Comparison of ENCODE assay signal across 1 cellular context in the genomic region with DNA sequence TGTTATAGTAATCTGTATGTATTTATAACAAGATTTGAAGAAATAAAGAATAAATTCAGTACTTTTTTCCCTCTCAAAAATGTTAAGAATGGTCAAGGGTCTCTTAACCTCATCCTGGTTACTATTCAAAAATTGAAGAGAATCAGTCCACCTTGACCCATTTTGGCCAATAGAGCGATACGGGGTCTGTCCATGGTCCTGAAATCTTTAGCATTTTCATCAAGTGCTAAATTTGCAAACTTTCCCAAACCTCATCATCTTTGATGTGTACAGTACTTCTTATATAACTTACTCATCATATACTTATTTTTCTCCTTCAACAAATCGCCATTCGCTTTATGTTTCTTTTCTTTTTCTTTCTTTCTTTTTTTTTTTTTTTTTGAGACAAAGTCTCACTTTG.
A peak's percentile ranks its signal among the peaks of the same experiment; 100 is the strongest.
TF ChIP-seq lines count a peak whose summit lies in the region.

No MANE protein-coding gene starts in this region.

TF ChIP-seq in K562, 482 proteins besides CTCF, POLR2A, EP300 and RAD21 (continued from another document):
- TF ChIP-seq, protein P1, sequence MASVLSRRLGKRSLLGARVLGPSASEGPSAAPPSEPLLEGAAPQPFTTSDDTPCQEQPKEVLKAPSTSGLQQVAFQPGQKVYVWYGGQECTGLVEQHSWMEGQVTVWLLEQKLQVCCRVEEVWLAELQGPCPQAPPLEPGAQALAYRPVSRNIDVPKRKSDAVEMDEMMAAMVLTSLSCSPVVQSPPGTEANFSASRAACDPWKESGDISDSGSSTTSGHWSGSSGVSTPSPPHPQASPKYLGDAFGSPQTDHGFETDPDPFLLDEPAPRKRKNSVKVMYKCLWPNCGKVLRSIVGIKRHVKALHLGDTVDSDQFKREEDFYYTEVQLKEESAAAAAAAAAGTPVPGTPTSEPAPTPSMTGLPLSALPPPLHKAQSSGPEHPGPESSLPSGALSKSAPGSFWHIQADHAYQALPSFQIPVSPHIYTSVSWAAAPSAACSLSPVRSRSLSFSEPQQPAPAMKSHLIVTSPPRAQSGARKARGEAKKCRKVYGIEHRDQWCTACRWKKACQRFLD (CRISPR knock-in tag; IDR thresholded peaks at IDR 0.05): no peak
- TF ChIP-seq SRF (CRISPR knock-in tag; IDR thresholded peaks at IDR 0.05) (peak in 1 of 2 experiments; percentile 50; a peak in 1 of 4 replicates), FOXA1 (IDR thresholded peaks at IDR 0.05; ENCODE audit: borderline replicate concordance) (no peak), ETV1 (tag; conservative IDR thresholded peaks at IDR 0.05; ENCODE audit: low read depth) (0 out of 2 replicates have a peak, but pooled peaks have one; percentile 11), PCBP1 (IDR thresholded peaks at IDR 0.05; ENCODE audit: low read depth, low read length, poor library complexity, severe bottlenecking) (no peak), XRCC3 (IDR thresholded peaks at IDR 0.05) (no peak), EZH2 (IDR thresholded peaks at IDR 0.05; ENCODE audit: borderline replicate concordance, low read depth, low read length) (no peak), PTTG1 (tag; IDR thresholded peaks at IDR 0.05; ENCODE audit: low read depth) (no peak), GABPA (tag; conservative IDR thresholded peaks at IDR 0.05; ENCODE audit: low read depth) (no peak), SRSF3 (IDR thresholded peaks at IDR 0.05; ENCODE audit: insufficient read depth, low read length) (no peak), EHMT2 (IDR thresholded peaks at IDR 0.05) (peak; percentile 99), U2AF1 (optimal IDR thresholded peaks at IDR 0.05; ENCODE audit: low read depth, low read length) (no peak), BCOR (IDR thresholded peaks at IDR 0.05) (no peak), COPS2 (conservative IDR thresholded peaks at IDR 0.05) (no peak), NBN (IDR thresholded peaks at IDR 0.05; ENCODE audit: low read depth) (no peak), ZNF239 (CRISPR knock-in tag; IDR thresholded peaks at IDR 0.05) (no peak)
- TF ChIP-seq, protein P2, sequence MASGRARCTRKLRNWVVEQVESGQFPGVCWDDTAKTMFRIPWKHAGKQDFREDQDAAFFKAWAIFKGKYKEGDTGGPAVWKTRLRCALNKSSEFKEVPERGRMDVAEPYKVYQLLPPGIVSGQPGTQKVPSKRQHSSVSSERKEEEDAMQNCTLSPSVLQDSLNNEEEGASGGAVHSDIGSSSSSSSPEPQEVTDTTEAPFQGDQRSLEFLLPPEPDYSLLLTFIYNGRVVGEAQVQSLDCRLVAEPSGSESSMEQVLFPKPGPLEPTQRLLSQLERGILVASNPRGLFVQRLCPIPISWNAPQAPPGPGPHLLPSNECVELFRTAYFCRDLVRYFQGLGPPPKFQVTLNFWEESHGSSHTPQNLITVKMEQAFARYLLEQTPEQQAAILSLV (tag; IDR thresholded peaks at IDR 0.05): no peak
- TF ChIP-seq, protein P3, sequence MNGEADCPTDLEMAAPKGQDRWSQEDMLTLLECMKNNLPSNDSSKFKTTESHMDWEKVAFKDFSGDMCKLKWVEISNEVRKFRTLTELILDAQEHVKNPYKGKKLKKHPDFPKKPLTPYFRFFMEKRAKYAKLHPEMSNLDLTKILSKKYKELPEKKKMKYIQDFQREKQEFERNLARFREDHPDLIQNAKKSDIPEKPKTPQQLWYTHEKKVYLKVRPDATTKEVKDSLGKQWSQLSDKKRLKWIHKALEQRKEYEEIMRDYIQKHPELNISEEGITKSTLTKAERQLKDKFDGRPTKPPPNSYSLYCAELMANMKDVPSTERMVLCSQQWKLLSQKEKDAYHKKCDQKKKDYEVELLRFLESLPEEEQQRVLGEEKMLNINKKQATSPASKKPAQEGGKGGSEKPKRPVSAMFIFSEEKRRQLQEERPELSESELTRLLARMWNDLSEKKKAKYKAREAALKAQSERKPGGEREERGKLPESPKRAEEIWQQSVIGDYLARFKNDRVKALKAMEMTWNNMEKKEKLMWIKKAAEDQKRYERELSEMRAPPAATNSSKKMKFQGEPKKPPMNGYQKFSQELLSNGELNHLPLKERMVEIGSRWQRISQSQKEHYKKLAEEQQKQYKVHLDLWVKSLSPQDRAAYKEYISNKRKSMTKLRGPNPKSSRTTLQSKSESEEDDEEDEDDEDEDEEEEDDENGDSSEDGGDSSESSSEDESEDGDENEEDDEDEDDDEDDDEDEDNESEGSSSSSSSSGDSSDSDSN (IDR thresholded peaks at IDR 0.05; ENCODE audit: borderline replicate concordance in 1 of 2, low read depth in 2 of 2, low read length in 2 of 2): no peak
- TF ChIP-seq, protein P4, sequence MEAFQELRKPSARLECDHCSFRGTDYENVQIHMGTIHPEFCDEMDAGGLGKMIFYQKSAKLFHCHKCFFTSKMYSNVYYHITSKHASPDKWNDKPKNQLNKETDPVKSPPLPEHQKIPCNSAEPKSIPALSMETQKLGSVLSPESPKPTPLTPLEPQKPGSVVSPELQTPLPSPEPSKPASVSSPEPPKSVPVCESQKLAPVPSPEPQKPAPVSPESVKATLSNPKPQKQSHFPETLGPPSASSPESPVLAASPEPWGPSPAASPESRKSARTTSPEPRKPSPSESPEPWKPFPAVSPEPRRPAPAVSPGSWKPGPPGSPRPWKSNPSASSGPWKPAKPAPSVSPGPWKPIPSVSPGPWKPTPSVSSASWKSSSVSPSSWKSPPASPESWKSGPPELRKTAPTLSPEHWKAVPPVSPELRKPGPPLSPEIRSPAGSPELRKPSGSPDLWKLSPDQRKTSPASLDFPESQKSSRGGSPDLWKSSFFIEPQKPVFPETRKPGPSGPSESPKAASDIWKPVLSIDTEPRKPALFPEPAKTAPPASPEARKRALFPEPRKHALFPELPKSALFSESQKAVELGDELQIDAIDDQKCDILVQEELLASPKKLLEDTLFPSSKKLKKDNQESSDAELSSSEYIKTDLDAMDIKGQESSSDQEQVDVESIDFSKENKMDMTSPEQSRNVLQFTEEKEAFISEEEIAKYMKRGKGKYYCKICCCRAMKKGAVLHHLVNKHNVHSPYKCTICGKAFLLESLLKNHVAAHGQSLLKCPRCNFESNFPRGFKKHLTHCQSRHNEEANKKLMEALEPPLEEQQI (IDR thresholded peaks at IDR 0.05): peak; percentile 65; the same call in 1 of the 2 replicates
- TF ChIP-seq, protein P5, sequence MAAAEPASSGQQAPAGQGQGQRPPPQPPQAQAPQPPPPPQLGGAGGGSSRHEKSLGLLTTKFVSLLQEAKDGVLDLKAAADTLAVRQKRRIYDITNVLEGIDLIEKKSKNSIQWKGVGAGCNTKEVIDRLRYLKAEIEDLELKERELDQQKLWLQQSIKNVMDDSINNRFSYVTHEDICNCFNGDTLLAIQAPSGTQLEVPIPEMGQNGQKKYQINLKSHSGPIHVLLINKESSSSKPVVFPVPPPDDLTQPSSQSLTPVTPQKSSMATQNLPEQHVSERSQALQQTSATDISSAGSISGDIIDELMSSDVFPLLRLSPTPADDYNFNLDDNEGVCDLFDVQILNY (CRISPR knock-in tag; IDR thresholded peaks at IDR 0.05): no peak
- TF ChIP-seq, protein P6, sequence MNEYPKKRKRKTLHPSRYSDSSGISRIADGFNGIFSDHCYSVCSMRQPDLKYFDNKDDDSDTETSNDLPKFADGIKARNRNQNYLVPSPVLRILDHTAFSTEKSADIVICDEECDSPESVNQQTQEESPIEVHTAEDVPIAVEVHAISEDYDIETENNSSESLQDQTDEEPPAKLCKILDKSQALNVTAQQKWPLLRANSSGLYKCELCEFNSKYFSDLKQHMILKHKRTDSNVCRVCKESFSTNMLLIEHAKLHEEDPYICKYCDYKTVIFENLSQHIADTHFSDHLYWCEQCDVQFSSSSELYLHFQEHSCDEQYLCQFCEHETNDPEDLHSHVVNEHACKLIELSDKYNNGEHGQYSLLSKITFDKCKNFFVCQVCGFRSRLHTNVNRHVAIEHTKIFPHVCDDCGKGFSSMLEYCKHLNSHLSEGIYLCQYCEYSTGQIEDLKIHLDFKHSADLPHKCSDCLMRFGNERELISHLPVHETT (CRISPR knock-in tag; conservative IDR thresholded peaks at IDR 0.05 in 1 of 2, IDR thresholded peaks at IDR 0.05 in 1 of 2): 0 out of 4 replicates have a peak, but pooled peaks of 1 of the 2 experiments have one; percentile 36
- TF ChIP-seq, protein P7, sequence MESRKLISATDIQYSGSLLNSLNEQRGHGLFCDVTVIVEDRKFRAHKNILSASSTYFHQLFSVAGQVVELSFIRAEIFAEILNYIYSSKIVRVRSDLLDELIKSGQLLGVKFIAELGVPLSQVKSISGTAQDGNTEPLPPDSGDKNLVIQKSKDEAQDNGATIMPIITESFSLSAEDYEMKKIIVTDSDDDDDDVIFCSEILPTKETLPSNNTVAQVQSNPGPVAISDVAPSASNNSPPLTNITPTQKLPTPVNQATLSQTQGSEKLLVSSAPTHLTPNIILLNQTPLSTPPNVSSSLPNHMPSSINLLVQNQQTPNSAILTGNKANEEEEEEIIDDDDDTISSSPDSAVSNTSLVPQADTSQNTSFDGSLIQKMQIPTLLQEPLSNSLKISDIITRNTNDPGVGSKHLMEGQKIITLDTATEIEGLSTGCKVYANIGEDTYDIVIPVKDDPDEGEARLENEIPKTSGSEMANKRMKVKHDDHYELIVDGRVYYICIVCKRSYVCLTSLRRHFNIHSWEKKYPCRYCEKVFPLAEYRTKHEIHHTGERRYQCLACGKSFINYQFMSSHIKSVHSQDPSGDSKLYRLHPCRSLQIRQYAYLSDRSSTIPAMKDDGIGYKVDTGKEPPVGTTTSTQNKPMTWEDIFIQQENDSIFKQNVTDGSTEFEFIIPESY (CRISPR knock-in tag; IDR thresholded peaks at IDR 0.05): no peak
- TF ChIP-seq, protein P8, sequence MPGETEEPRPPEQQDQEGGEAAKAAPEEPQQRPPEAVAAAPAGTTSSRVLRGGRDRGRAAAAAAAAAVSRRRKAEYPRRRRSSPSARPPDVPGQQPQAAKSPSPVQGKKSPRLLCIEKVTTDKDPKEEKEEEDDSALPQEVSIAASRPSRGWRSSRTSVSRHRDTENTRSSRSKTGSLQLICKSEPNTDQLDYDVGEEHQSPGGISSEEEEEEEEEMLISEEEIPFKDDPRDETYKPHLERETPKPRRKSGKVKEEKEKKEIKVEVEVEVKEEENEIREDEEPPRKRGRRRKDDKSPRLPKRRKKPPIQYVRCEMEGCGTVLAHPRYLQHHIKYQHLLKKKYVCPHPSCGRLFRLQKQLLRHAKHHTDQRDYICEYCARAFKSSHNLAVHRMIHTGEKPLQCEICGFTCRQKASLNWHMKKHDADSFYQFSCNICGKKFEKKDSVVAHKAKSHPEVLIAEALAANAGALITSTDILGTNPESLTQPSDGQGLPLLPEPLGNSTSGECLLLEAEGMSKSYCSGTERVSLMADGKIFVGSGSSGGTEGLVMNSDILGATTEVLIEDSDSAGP (CRISPR knock-in tag; IDR thresholded peaks at IDR 0.05): no peak
